9 cellular contexts compared by ENCODE assay signal in the genomic region with DNA sequence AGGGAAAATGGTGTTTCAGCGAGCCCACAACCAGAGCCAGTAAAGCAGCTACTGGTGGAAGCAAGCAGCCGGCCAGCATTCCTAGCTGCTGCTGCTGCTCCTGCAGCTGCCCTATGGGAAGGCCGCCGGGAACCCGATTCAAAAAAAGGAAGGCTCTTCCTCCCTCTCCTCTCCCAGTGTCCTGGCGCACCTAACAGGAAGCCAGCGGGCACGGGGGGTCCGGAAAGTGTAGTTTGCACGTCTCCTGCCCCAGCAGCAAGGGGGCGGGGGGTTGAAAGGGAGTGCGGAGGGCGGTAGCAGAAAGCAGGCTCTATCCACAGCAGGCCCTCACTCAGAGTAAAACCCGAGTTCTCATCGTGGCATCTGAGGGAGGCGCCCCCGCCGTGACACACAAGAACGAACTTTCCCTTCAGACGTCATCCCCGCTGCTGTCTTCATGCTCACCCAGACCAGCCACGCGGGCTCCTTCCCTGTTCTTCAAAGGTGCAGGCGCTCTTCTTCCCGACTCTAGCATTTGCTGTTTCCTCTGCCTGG. TPM values are rescaled to one million over a fixed set of nuclear protein-coding genes. Genes with fewer than 3 reads are reported as not detected.
A peak's percentile ranks its signal among the peaks of the same experiment; 100 is the strongest.
DNase-seq lines count a peak whose midpoint lies in the region; ATAC-seq and TF ChIP-seq lines count a peak whose summit lies in the region.
"Had no signal": no experiment of that assay in that cellular context is flagged by ENCODE, and none has a peak within 500 bp of the region (broad histone marks: within the 10 kb centered on the region; RNA-seq: fewer than 3 reads in every experiment).

No MANE protein-coding gene starts in this region.

- no peak overlapping the region for H3K4me3 ChIP-seq in IMR-90 (ENCODE audit: insufficient read depth, low read depth, low read length)
- H3K4me3 ChIP-seq in endodermal cell (ENCODE audit: low read length), result peak overlapping the region; percentile 50

- TF ChIP-seq RAD21 in IMR-90 (IDR thresholded peaks at IDR 0.05; ENCODE audit: low read length), result no peak

- H2BK120ac ChIP-seq in IMR-90 (ENCODE audit: low read depth, low read length), result peak overlapping the region; percentile 73

- in situ Hi-C loops in IMR-90 (cut with MboI; ENCODE audit: low sequenced_read_pairs), result no loop called here

- no CpG with 5 or more reads among the region's 25 CpGs for WGBS in IMR-90 (ENCODE audit: extremely low coverage in 2 of 2, insufficient read length in 1 of 2), 2 experiments
- WGBS in endodermal cell (ENCODE audit: insufficient coverage in 1 of 2, insufficient read length in 1 of 2), 2 experiments, result 13 to 25% methylated on average over 8 to 25 of the region's 25 CpGs

- H3K14ac ChIP-seq in IMR-90 (replicated peaks; ENCODE audit: low read depth, low read length), result peak overlapping the region; percentile 70

- no peaks in the 10 kb centered on the region for H3K36me3 Mint-ChIP-seq in Calu3 (ENCODE audit: insufficient read depth, unreplicated experiment)
- H3K36me3 Mint-ChIP-seq in endodermal cell (ENCODE audit: low read depth), result no peaks in the 10 kb centered on the region
- H3K36me3 Mint-ChIP-seq in memory B cell, result no peaks in the 10 kb centered on the region
- H3K36me3 Mint-ChIP-seq in naive thymus-derived CD8-positive, alpha-beta T cell, result no peaks in the 10 kb centered on the region

- H4K91ac ChIP-seq in IMR-90 (ENCODE audit: insufficient read depth, low read depth, low read length), result peak overlapping the region; percentile 66

- peak overlapping the region; percentile 63 for H3K18ac ChIP-seq in IMR-90 (ENCODE audit: low read depth, low read length)

- peaks cover 10% of the 10 kb centered on the region for H3K4me1 ChIP-seq in IMR-90 (ENCODE audit: control insufficient read depth, insufficient read depth, low read length)
- H3K4me1 ChIP-seq in endodermal cell (ENCODE audit: control insufficient read depth, insufficient read depth, low read length), result peaks cover 18% of the 10 kb centered on the region

- H2AK5ac ChIP-seq in IMR-90 (ENCODE audit: low read depth, low read length), result no peak overlapping the region; the same call in 1 of the 2 replicates

- H2BK5ac ChIP-seq in IMR-90 (ENCODE audit: low read depth, low read length, poor library complexity, severe bottlenecking), result peak overlapping the region; percentile 66

- H3K4me3 Mint-ChIP-seq in Calu3 (ENCODE audit: low read depth, unreplicated experiment) (peak overlapping the region; percentile 58), endodermal cell (peak overlapping the region; percentile 61), memory B cell (peak overlapping the region; percentile 12)
- peak overlapping the region in 5 of 10 donors; percentile 17 to 40 (median 19) for H3K4me3 Mint-ChIP-seq in naive thymus-derived CD8-positive, alpha-beta T cell

- no peaks in the 10 kb centered on the region for H3K79me1 ChIP-seq in IMR-90 (ENCODE audit: low read depth in 1 of 2, low read length in 2 of 2)

- peak; percentile 74 for ATAC-seq in IMR-90 (ENCODE audit: low read depth)
- peak; percentile 67 for ATAC-seq in memory B cell (ENCODE audit: low read depth)
- ATAC-seq in stimulated activated naive CD8-positive, alpha-beta T cell treated with anti-CD3 and anti-CD28 coated beads, Interleukin-15, Interleukin-2, amounts not matched to agents 100 U/mL and 50 U/mL, for 24 hours, result peak; percentile 65
- ATAC-seq in GM21423 (IDR thresholded peaks at IDR 0.05; ENCODE audit: unreplicated experiment), result no peak
- ATAC-seq in HG03439 (IDR thresholded peaks at IDR 0.05; ENCODE audit: unreplicated experiment), result no peak
- no peak for ATAC-seq in naive thymus-derived CD8-positive, alpha-beta T cell

- peaks cover 40% of the 10 kb centered on the region for H3K4me1 Mint-ChIP-seq in Calu3 (ENCODE audit: low read depth, unreplicated experiment)
- peaks cover 16% of the 10 kb centered on the region for H3K4me1 Mint-ChIP-seq in endodermal cell
- no peaks in the 10 kb centered on the region for H3K4me1 Mint-ChIP-seq in memory B cell
- H3K4me1 Mint-ChIP-seq in naive thymus-derived CD8-positive, alpha-beta T cell, result peaks cover 0 to 12% (median 4%) of the 10 kb centered on the region in 4 donors

- H3K23ac ChIP-seq in IMR-90 (ENCODE audit: low read depth, low read length), result peak overlapping the region; percentile 71

- H3K9ac ChIP-seq in IMR-90 (ENCODE audit: low read depth, low read length), result peak overlapping the region; percentile 53
- H3K9ac ChIP-seq in endodermal cell (ENCODE audit: extremely low read depth, low read length, poor library complexity, severe bottlenecking), result peak overlapping the region; percentile 17

- peak overlapping the region; percentile 97 for H2AFZ ChIP-seq in IMR-90 (replicated peaks; ENCODE audit: low read length, poor library complexity)

- no peaks in the 10 kb centered on the region for H4K20me1 ChIP-seq in IMR-90 (ENCODE audit: insufficient read depth, low read length)

- no peaks in the 10 kb centered on the region for H3K9me3 ChIP-seq in IMR-90 (ENCODE audit: control insufficient read depth, insufficient read depth, low read length)
- no peaks in the 10 kb centered on the region for H3K9me3 ChIP-seq in endodermal cell (ENCODE audit: control insufficient read depth, low read length)

- H3K36me3 ChIP-seq in IMR-90 (ENCODE audit: control insufficient read depth, insufficient read depth, low read length) (no peaks in the 10 kb centered on the region), endodermal cell (ENCODE audit: control insufficient read depth, insufficient read depth, low read length) (no peaks in the 10 kb centered on the region)

- H3K9me3 Mint-ChIP-seq in Calu3 (ENCODE audit: low read depth, unreplicated experiment) (no peaks in the 10 kb centered on the region), endodermal cell (no peaks in the 10 kb centered on the region), memory B cell (no peaks in the 10 kb centered on the region)
- no peaks in the 10 kb centered on the region for H3K9me3 Mint-ChIP-seq in naive thymus-derived CD8-positive, alpha-beta T cell

- H3K27me3 Mint-ChIP-seq in Calu3 (ENCODE audit: unreplicated experiment) (no peaks in the 10 kb centered on the region), endodermal cell (ENCODE audit: insufficient read depth) (peaks cover 6% of the 10 kb centered on the region), memory B cell (peaks cover 2% of the 10 kb centered on the region)
- H3K27me3 Mint-ChIP-seq in naive thymus-derived CD8-positive, alpha-beta T cell, result peaks cover 1 to 20% (median 2%) of the 10 kb centered on the region in 5 donors

- H3K27ac Mint-ChIP-seq in Calu3 (ENCODE audit: unreplicated experiment) (peak overlapping the region; percentile 85), endodermal cell (peak overlapping the region; percentile 94), memory B cell (no peak overlapping the region)
- no peak overlapping the region for H3K27ac Mint-ChIP-seq in naive thymus-derived CD8-positive, alpha-beta T cell

- peak overlapping the region; percentile 91 for H3K4ac ChIP-seq in IMR-90 (ENCODE audit: low read depth, low read length)

- H4K5ac ChIP-seq in IMR-90 (ENCODE audit: low read depth, low read length), result peak overlapping the region; percentile 58

- H3K4me2 ChIP-seq in IMR-90 (ENCODE audit: low read depth, low read length), result peak overlapping the region; percentile 64

- TF ChIP-seq POLR2A in IMR-90 (IDR thresholded peaks at IDR 0.05; ENCODE audit: low read depth, low read length), result no peak

- peak overlapping the region; percentile 83 for H2BK20ac ChIP-seq in IMR-90 (ENCODE audit: low read depth, low read length)

- TF ChIP-seq CTCF in Calu3 (IDR thresholded peaks at IDR 0.05; ENCODE audit: unreplicated experiment) (no peak), IMR-90 (conservative IDR thresholded peaks at IDR 0.05; ENCODE audit: low read depth, low read length) (no peak), endodermal cell (conservative IDR thresholded peaks at IDR 0.05) (peak; percentile 29)

- H3K56ac ChIP-seq in IMR-90 (ENCODE audit: extremely low read depth, insufficient read depth, low read length), result no peak overlapping the region

- CTCF ChIA-PET in Calu3 (lab: Charles Lee) (interaction anchor here (0.8 to 1.5 kb wide), 5 partner anchors 9 to 90 kb away, joined by 3 to 7 read pairs (median 3); a partner anchor contains a TSS), IMR-90 (lab: Yijun Ruan, JAX) (interaction anchor here (0.6 to 2.5 kb wide), 4 partner anchors 10 to 184 kb away, joined by 3 to 12 read pairs (median 3); no protein-coding TSS in a partner anchor)

- peak overlapping the region; percentile 55 to 83 for H4K8ac ChIP-seq in IMR-90 (ENCODE audit: low read depth in 2 of 2, low read length in 2 of 2)

- peak overlapping the region; percentile 90; the same call in 1 of the 3 replicates for H2BK15ac ChIP-seq in IMR-90 (ENCODE audit: low read depth, low read length)

- no peaks in the 10 kb centered on the region for H3K27me3 ChIP-seq in IMR-90 (ENCODE audit: control insufficient read depth, insufficient read depth, low read length)
- no peaks in the 10 kb centered on the region for H3K27me3 ChIP-seq in endodermal cell (ENCODE audit: control insufficient read depth, insufficient read depth, low read length, poor library complexity, severe bottlenecking)

- dilution Hi-C loops in IMR-90 (cut with HindIII; ENCODE audit: low sequenced_read_pairs, unreplicated experiment), result no loop called here

- H3K9me1 ChIP-seq in IMR-90 (ENCODE audit: insufficient read depth, low read length), result peaks cover 8% of the 10 kb centered on the region

- intact Hi-C loops in Calu3 (cut with micrococcal nuclease; ENCODE audit: unreplicated experiment), result loop anchor here (5.0 kb wide), 1 partner anchor 126 kb away; no protein-coding TSS in a partner anchor
- intact Hi-C loops in IMR-90 (cut with micrococcal nuclease), result loop anchor here (1.0 kb wide), 1 partner anchor 68 kb away; no protein-coding TSS in a partner anchor

- POLR2A ChIA-PET in IMR-90 (lab: Charles Lee; ENCODE audit: unreplicated experiment), result interaction anchor here (0.7 kb wide), 1 partner anchor 133 kb away, joined by 3 read pairs; no protein-coding TSS in a partner anchor
- POLR2A ChIA-PET in naive thymus-derived CD8-positive, alpha-beta T cell (lab: Charles Lee), result no interaction called here

- peak overlapping the region; percentile 54 for H3K27ac ChIP-seq in IMR-90 (ENCODE audit: insufficient read depth, low read length)
- peak overlapping the region; percentile 58 for H3K27ac ChIP-seq in endodermal cell (ENCODE audit: low read depth, low read length)

- DNase-seq in Calu3 (peak; percentile 54), IMR-90 (peak; percentile 83), endodermal cell (peak; percentile 96), memory B cell (ENCODE audit: low spot score in 2 of 2) (no peak)
- peak; percentile 15 for DNase-seq in stimulated activated naive CD8-positive, alpha-beta T cell treated with anti-CD3 and anti-CD28 coated beads, Interleukin-15, Interleukin-2, amounts not matched to agents 100 U/mL and 50 U/mL, for 24 hours
- DNase-seq in naive thymus-derived CD8-positive, alpha-beta T cell, result no peak

- H2AK9ac ChIP-seq in IMR-90 (replicated peaks; ENCODE audit: low read depth, low read length, poor library complexity), result peak overlapping the region; percentile 65

- BruUV-seq in Calu3 (replicated peaks; lab: Mats Ljungman, UMichigan), result no TSS peak
- no TSS peak for BruUV-seq in IMR-90 (replicated peaks; lab: Mats Ljungman, UMichigan)

RNA-seq across cellular contexts. Expression of a gene that starts 16.5 kb away (rescaled TPM):
- total RNA-seq in Calu3 (2022) (not detected in 2 replicates), IMR-90 (2012; rRNA removed) (not detected in 2 replicates), endodermal cell (not detected)
- polyA plus RNA-seq in IMR-90 (2012; rRNA removed), result not detected in 2 replicates
- polyA plus RNA-seq in IMR-90 (2012; cell fraction: cytosol; rRNA removed), result not detected in 2 replicates
- not detected in 2 replicates for polyA plus RNA-seq in IMR-90 (2012; cell fraction: nucleus; rRNA removed; ENCODE audit: low replicate concordance)
- polyA plus RNA-seq in endodermal cell (2013, experiment 1 of 2), result not detected
- not detected for polyA plus RNA-seq in endodermal cell (2013, experiment 2 of 2)
- not detected for total RNA-seq in naive thymus-derived CD8-positive, alpha-beta T cell
- not detected for polyA plus RNA-seq in naive thymus-derived CD8-positive, alpha-beta T cell
- polyA plus RNA-seq: adipose tissue had no signal

RNA-seq across cellular contexts. Expression of a gene that starts 21.2 kb away (rescaled TPM):
- total RNA-seq in Calu3 (2022), result 33.2 and 33.4 TPM in 2 replicates
- total RNA-seq in IMR-90 (2012; rRNA removed), result 8.6 and 13.9 TPM in 2 replicates
- polyA plus RNA-seq in IMR-90 (2012; rRNA removed), result 4.5 and 4.9 TPM in 2 replicates
- 0.87 and 1.1 TPM in 2 replicates for polyA plus RNA-seq in IMR-90 (2012; cell fraction: cytosol; rRNA removed)
- 0.63 and 2.5 TPM in 2 replicates for polyA plus RNA-seq in IMR-90 (2012; cell fraction: nucleus; rRNA removed; ENCODE audit: low replicate concordance)
- 10 to 100 TPM in 1 of 2 donors, 1 to 10 TPM in 1; 6.7 to 14.3 TPM for total RNA-seq in endodermal cell
- polyA plus RNA-seq in endodermal cell (2013, experiment 1 of 2), result 9.4 TPM
- 8.9 TPM for polyA plus RNA-seq in endodermal cell (2013, experiment 2 of 2)
- not detected for total RNA-seq in naive thymus-derived CD8-positive, alpha-beta T cell
- polyA plus RNA-seq in naive thymus-derived CD8-positive, alpha-beta T cell, result under 1 TPM in 1 of 3 donors, not detected in 2; 0.38 TPM

Comparison
In these comparisons a context has a peak if more than half of its experiments do, and no peak if none do; other contexts are left out.
1. DNase-seq: peak in Calu3 (single experiment), IMR-90 (single experiment), endodermal cell (single experiment) and stimulated activated naive CD8-positive, alpha-beta T cell treated with anti-CD3 and anti-CD28 coated beads, Interleukin-15, Interleukin-2, amounts not matched to agents 100 U/mL and 50 U/mL, for 24 hours (single experiment); none in memory B cell (0 of 2) and naive thymus-derived CD8-positive, alpha-beta T cell (0 of 10).
2. H3K27ac Mint-ChIP-seq: peak in Calu3 (single experiment) and endodermal cell (single experiment); none in memory B cell (single experiment) and naive thymus-derived CD8-positive, alpha-beta T cell (0 of 10).
3. ATAC-seq: peak in IMR-90 (single experiment), memory B cell (single experiment) and stimulated activated naive CD8-positive, alpha-beta T cell treated with anti-CD3 and anti-CD28 coated beads, Interleukin-15, Interleukin-2, amounts not matched to agents 100 U/mL and 50 U/mL, for 24 hours (single experiment); none in GM21423 (single experiment), HG03439 (single experiment) and naive thymus-derived CD8-positive, alpha-beta T cell (0 of 2).